In genomic region chr15:89809093-89809786, GRCh38 we compare ENCODE assay signal across 1 cellular context.
TF ChIP-seq lines count a peak whose summit lies in the region.

No MANE protein-coding gene starts in this region.

TF ChIP-seq in SK-N-SH, 30 proteins besides CTCF, POLR2A, EP300 and RAD21 (continued from another document):
- no peak for TF ChIP-seq MXI1 (IDR thresholded peaks at IDR 0.05; ENCODE audit: low read depth, low read length)
- TF ChIP-seq TEAD4 (IDR thresholded peaks at IDR 0.05; ENCODE audit: borderline replicate concordance, insufficient read depth), result no peak
- no peak for TF ChIP-seq FOSL2 (IDR thresholded peaks at IDR 0.05; ENCODE audit: borderline replicate concordance, low read depth)
- TF ChIP-seq CHD2 (IDR thresholded peaks at IDR 0.05; ENCODE audit: low read length, partially characterized antibody), result no peak
- TF ChIP-seq REST (IDR thresholded peaks at IDR 0.05; ENCODE audit: low read depth, low read length), result no peak
- no peak for TF ChIP-seq NRF1 (IDR thresholded peaks at IDR 0.05; ENCODE audit: low read depth, low read length)
- no peak for TF ChIP-seq NFIC (IDR thresholded peaks at IDR 0.05; ENCODE audit: borderline replicate concordance)
- no peak for TF ChIP-seq GATA2 (CRISPR knock-in tag; IDR thresholded peaks at IDR 0.05)
- no peak for TF ChIP-seq EZH2phosphoT487 (IDR thresholded peaks at IDR 0.05; ENCODE audit: borderline replicate concordance, low read depth)
- no peak for TF ChIP-seq IRF3 (IDR thresholded peaks at IDR 0.05; ENCODE audit: low read depth, low read length)
TF ChIP-seq in SK-N-SH: peak in this region for 0.
